Comparison of ENCODE assay signal across 23 cellular contexts in the genomic region with DNA sequence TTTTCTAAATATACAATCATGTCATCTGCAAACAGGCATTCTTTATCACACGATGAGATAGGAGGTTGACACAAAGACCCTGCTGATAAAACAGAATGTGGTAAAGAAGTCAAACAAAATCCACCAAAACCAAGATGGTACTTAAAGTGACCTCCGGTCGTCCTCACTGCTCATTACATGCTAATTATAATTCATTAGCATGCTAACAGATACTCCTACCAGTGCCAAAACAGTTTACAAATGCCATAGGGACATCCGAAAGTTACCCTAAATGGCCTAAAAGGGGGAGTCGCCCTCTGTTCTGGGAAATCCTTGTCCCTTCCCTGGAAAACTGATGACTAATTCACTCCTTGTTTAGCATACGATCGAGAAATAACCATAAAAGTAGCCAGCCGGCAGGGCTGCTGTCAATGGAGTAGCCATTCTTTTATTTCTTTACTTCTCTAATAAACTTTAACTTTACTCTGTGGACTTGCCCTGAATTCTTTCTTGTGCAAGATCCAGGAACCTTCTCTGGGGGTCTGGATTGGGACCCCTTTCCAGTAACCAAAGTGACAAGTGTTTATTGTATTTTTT.
"Had no signal": no experiment of that assay in that cellular context is flagged by ENCODE, and none has a peak within 500 bp of the region (broad histone marks: within the 10 kb centered on the region; RNA-seq: fewer than 3 reads in every experiment).

No MANE protein-coding gene starts in this region.

- H3K9me3 ChIP-seq: esophagus squamous epithelium, spleen, thoracic aorta, upper lobe of left lung had no signal

- H3K27ac ChIP-seq: esophagus squamous epithelium, upper lobe of left lung had no signal

- H3K4me3 ChIP-seq: esophagus squamous epithelium, spleen, thoracic aorta, upper lobe of left lung had no signal

- H3K27ac Mint-ChIP-seq: activated CD4-positive, alpha-beta memory T cell treated with anti-CD3 and anti-CD28 coated beads, Interleukin-2, amount 10 ng/mL, durations not matched to agents 7 days and 5 days; activated naive CD4-positive, alpha-beta T cell treated with anti-CD3 and anti-CD28 coated beads, Interleukin-2, amount 50 U/mL, for 72 hours; activated T-helper 1 cell treated with anti-CD3 and anti-CD28 coated beads, Interleukin-12 subunit alpha, Interleukin-12 subunit beta, Interleukin-2, Interleukin-4 antibody, amounts not matched to agents 30 ng/mL and 10 ng/mL and 1 ng/mL, durations not matched to agents 14 hours and 24 hours and 36 hours; brain; effector memory CD8-positive, alpha-beta T cell; natural killer cell; T-helper 17 cell had no signal

- H3K9me3 Mint-ChIP-seq: activated CD4-positive, alpha-beta memory T cell treated with anti-CD3 and anti-CD28 coated beads, Interleukin-2, amount 10 ng/mL, durations not matched to agents 7 days and 5 days; activated T-helper 1 cell treated with anti-CD3 and anti-CD28 coated beads, Interleukin-12 subunit alpha, Interleukin-12 subunit beta, Interleukin-2, Interleukin-4 antibody, amounts not matched to agents 30 ng/mL and 10 ng/mL and 1 ng/mL, durations not matched to agents 14 hours and 24 hours and 36 hours; brain had no signal

- H3K4me1 Mint-ChIP-seq: brain had no signal

- H3K4me3 Mint-ChIP-seq: activated CD4-positive, alpha-beta memory T cell treated with anti-CD3 and anti-CD28 coated beads, Interleukin-2, amount 10 ng/mL, durations not matched to agents 7 days and 5 days; activated T-helper 1 cell treated with anti-CD3 and anti-CD28 coated beads, Interleukin-12 subunit alpha, Interleukin-12 subunit beta, Interleukin-2, Interleukin-4 antibody, amounts not matched to agents 30 ng/mL and 10 ng/mL and 1 ng/mL, durations not matched to agents 14 hours and 24 hours and 36 hours; brain; effector memory CD8-positive, alpha-beta T cell; natural killer cell; T-helper 17 cell had no signal

- DNase-seq: activated CD4-positive, alpha-beta memory T cell treated with anti-CD3 and anti-CD28 coated beads, Interleukin-2, amount 10 ng/mL, durations not matched to agents 7 days and 5 days; activated CD4-positive, alpha-beta T cell treated with anti-CD3 and anti-CD28 coated beads for 48 hours; activated CD4-positive, CD25-positive, alpha-beta regulatory T cell; activated gamma-delta T cell; activated T-cell treated with anti-CD3 and anti-CD28 coated beads for 4 hours; aorta; central memory CD4-positive, alpha-beta T cell; effector memory CD8-positive, alpha-beta T cell; esophagus squamous epithelium; midbrain; natural killer cell; retina; spleen; stimulated activated CD4-positive, alpha-beta T cell treated with anti-CD3 and anti-CD28 coated beads, Interleukin-4, amount 100 ng/mL, for 1 hour; stimulated activated naive CD4-positive, alpha-beta T cell; SW 1271; T-helper 17 cell; upper lobe of left lung had no signal

- ATAC-seq: activated naive CD4-positive, alpha-beta T cell treated with anti-CD3 and anti-CD28 coated beads, Interleukin-2, amount 50 U/mL, for 72 hours; effector memory CD8-positive, alpha-beta T cell; left lobe of liver; natural killer cell; T-helper 17 cell had no signal

- H3K36me3 ChIP-seq: esophagus squamous epithelium, spleen, thoracic aorta, upper lobe of left lung had no signal

- H3K27me3 ChIP-seq: esophagus squamous epithelium, spleen, upper lobe of left lung had no signal

- H3K27me3 Mint-ChIP-seq: activated CD4-positive, alpha-beta memory T cell treated with anti-CD3 and anti-CD28 coated beads, Interleukin-2, amount 10 ng/mL, durations not matched to agents 7 days and 5 days; brain; effector memory CD8-positive, alpha-beta T cell; T-helper 17 cell had no signal

- H3K36me3 Mint-ChIP-seq: activated naive CD4-positive, alpha-beta T cell treated with anti-CD3 and anti-CD28 coated beads, Interleukin-2, amount 50 U/mL, for 72 hours; brain; natural killer cell had no signal

- H3K4me1 ChIP-seq: esophagus squamous epithelium, spleen had no signal
